ENCODE assay signal across 2 cellular contexts in genomic region chr2:218328294-218328693, GRCh38.
TF ChIP-seq lines count a peak whose summit lies in the region.

No MANE protein-coding gene starts in this region.

TF ChIP-seq in GM23338, 12 proteins besides CTCF, POLR2A, EP300 and RAD21:
- TF ChIP-seq ETS1 (IDR thresholded peaks at IDR 0.05), result no peak

TF ChIP-seq in WTC11, 78 proteins besides CTCF, POLR2A, EP300 and RAD21 (continued from another document):
- TF ChIP-seq ZNF512 (CRISPR knock-in tag; IDR thresholded peaks at IDR 0.05; ENCODE audit: borderline replicate concordance), result no peak
